11 cellular contexts compared by ENCODE assay signal in genomic region chr1:212561501-212561931, GRCh38. TPM values are rescaled to one million over a fixed set of nuclear protein-coding genes. Genes with fewer than 3 reads are reported as not detected.
DNase-seq lines count a peak whose midpoint lies in the region; ATAC-seq and TF ChIP-seq lines count a peak whose summit lies in the region.
"Had no signal": no experiment of that assay in that cellular context is flagged by ENCODE, and none has a peak within 500 bp of the region (broad histone marks: within the 10 kb centered on the region; RNA-seq: fewer than 3 reads in every experiment).

No MANE protein-coding gene starts in this region.

- H3K36me3 ChIP-seq in GM23248 (ENCODE audit: low read depth), result no peaks in the 10 kb centered on the region
- H3K36me3 ChIP-seq in smooth muscle cell (ENCODE audit: low read depth), result no peaks in the 10 kb centered on the region
- H3K36me3 ChIP-seq in lower lobe of right lung, result no peaks in the 10 kb centered on the region

- intact Hi-C loops in posterior vena cava (cut with DNase I) (no loop called here), lower lobe of right lung (cut with DNase I) (no loop called here)

- peak overlapping the region; percentile 50 for H3K27ac ChIP-seq in GM23248
- H3K27ac ChIP-seq in smooth muscle cell (ENCODE audit: low read depth), result peak overlapping the region; percentile 89
- no peak overlapping the region for H3K27ac ChIP-seq in lower lobe of right lung
- H3K27ac ChIP-seq: parathyroid adenoma had no signal

- H3K9me2 ChIP-seq in GM23248 (ENCODE audit: insufficient read depth), result no peaks in the 10 kb centered on the region

- H3K9ac ChIP-seq in GM23248, result no peak overlapping the region
- H3K9ac ChIP-seq in smooth muscle cell (ENCODE audit: low read depth), result peak overlapping the region; percentile 68
- H3K9ac ChIP-seq: parathyroid adenoma had no signal

- 0 to 1% methylated on average over 5 of the region's 5 CpGs for WGBS in GM23248 (ENCODE audit: low coverage in 1 of 2, low lambda C conversion rate in 2 of 2, missing lambda C conversion rate in 2 of 2), 2 experiments
- 13% methylated on average over 5 of the region's 5 CpGs for WGBS in smooth muscle cell (ENCODE audit: low lambda C conversion rate)

- TF ChIP-seq CTCF in fibroblast of the aortic adventitia (IDR thresholded peaks at IDR 0.05; ENCODE audit: insufficient read depth, low read length), result no peak
- no peak for TF ChIP-seq CTCF in smooth muscle cell (IDR thresholded peaks at IDR 0.05; ENCODE audit: borderline replicate concordance, insufficient read depth, poor library complexity, severe bottlenecking)
- no peak for TF ChIP-seq CTCF in lower lobe of right lung (IDR thresholded peaks at IDR 0.05)

- H3K4me1 ChIP-seq in GM23248 (ENCODE audit: insufficient read depth), result peaks cover 14% of the 10 kb centered on the region
- no peaks in the 10 kb centered on the region for H3K4me1 ChIP-seq in smooth muscle cell (ENCODE audit: low read depth)
- peaks cover 11% of the 10 kb centered on the region for H3K4me1 ChIP-seq in lower lobe of right lung
- H3K4me1 ChIP-seq: parathyroid adenoma had no signal

- no peaks in the 10 kb centered on the region for H4K20me1 ChIP-seq in GM23248 (ENCODE audit: insufficient read depth)
- H4K20me1 ChIP-seq in smooth muscle cell (ENCODE audit: low read depth), result no peaks in the 10 kb centered on the region

- peaks cover 22% of the 10 kb centered on the region for H3F3A ChIP-seq in GM23248 (ENCODE audit: insufficient read depth)
- peaks cover 24% of the 10 kb centered on the region for H3F3A ChIP-seq in smooth muscle cell (ENCODE audit: low read depth)

- peak; percentile 89 for DNase-seq in GM23248
- DNase-seq in T1000 (lab: John Stamatoyannopoulos, UW), result peak; percentile 64
- DNase-seq in fibroblast of the aortic adventitia (ENCODE audit: low read depth), result peak; percentile 64
- DNase-seq in smooth muscle cell (lab: John Stamatoyannopoulos, UW; ENCODE audit: unreplicated experiment), result peak; percentile 15
- DNase-seq in stimulated activated CD4-positive, alpha-beta T cell treated with anti-CD3 and anti-CD28 coated beads, Interleukin-4, amount 100 ng/mL, for 1 hour, result no peak
- DNase-seq in posterior vena cava (ENCODE audit: low spot score), result no peak
- no peak for DNase-seq in lower lobe of right lung
- DNase-seq: activated B cell treated with CpG ODN at 0.5 μM for 24 hours; activated naive CD8-positive, alpha-beta T cell treated with anti-CD3 and anti-CD28 coated beads, Interleukin-2, amount 10 ng/mL, durations not matched to agents 7 days and 5 days had no signal

- H3K9me3 ChIP-seq in GM23248 (ENCODE audit: low read depth) (no peaks in the 10 kb centered on the region), smooth muscle cell (replicated peaks; ENCODE audit: low read depth) (no peaks in the 10 kb centered on the region), lower lobe of right lung (no peaks in the 10 kb centered on the region)

- H2AFZ ChIP-seq in GM23248 (peak overlapping the region; percentile 68), smooth muscle cell (ENCODE audit: low read depth) (no peak overlapping the region)
- H2AFZ ChIP-seq: parathyroid adenoma had no signal

- no peaks in the 10 kb centered on the region for H3K79me2 ChIP-seq in GM23248 (ENCODE audit: insufficient read depth)
- H3K79me2 ChIP-seq in smooth muscle cell (ENCODE audit: low read depth), result no peaks in the 10 kb centered on the region
- H3K79me2 ChIP-seq: parathyroid adenoma had no signal

- ATAC-seq in HG03139 (IDR thresholded peaks at IDR 0.05; ENCODE audit: unreplicated experiment), result no peak
- no peak for ATAC-seq in lower lobe of right lung

- H3K4me2 ChIP-seq in GM23248 (ENCODE audit: unreplicated experiment) (peak overlapping the region; percentile 75), smooth muscle cell (peak overlapping the region; percentile 64)

- no peaks in the 10 kb centered on the region for H3K27me3 ChIP-seq in GM23248 (replicated peaks; ENCODE audit: insufficient read depth)
- H3K27me3 ChIP-seq in smooth muscle cell (ENCODE audit: low read depth), result no peaks in the 10 kb centered on the region
- no peaks in the 10 kb centered on the region for H3K27me3 ChIP-seq in lower lobe of right lung (ENCODE audit: low read depth)

- in situ Hi-C loops in GM23248 (cut with MboI), result no loop called here

- peak overlapping the region; percentile 57 for H3K4me3 ChIP-seq in GM23248
- H3K4me3 ChIP-seq in fibroblast of the aortic adventitia (ENCODE audit: low read depth, low read length), result peak overlapping the region; percentile 4
- no peak overlapping the region for H3K4me3 ChIP-seq in smooth muscle cell
- no peak overlapping the region for H3K4me3 ChIP-seq in lower lobe of right lung

RNA-seq across cellular contexts. Expression of gene ATF3, which starts 47.0 kb away (rescaled TPM):
- total RNA-seq in GM23248 (2014; rRNA removed; shearing (Covaris generic)), result 0.86 and 4.9 TPM in 2 replicates
- polyA plus RNA-seq in GM23248 (2016; fragmentation: Nextera tagmentation; extraction: Ambion mirVana), result 1.5 and 1.7 TPM in 2 replicates
- total RNA-seq in fibroblast of the aortic adventitia (ENCODE audit: low replicate concordance), result 4.2 and 5.2 TPM in 2 replicates
- 229 and 231 TPM in 2 replicates for total RNA-seq in smooth muscle cell
- 152 and 268 TPM in 2 replicates for polyA plus RNA-seq in smooth muscle cell
- 100 to 1,000 TPM in 1 of 2 donors, 10 to 100 TPM in 1; 43.4 to 193 TPM for total RNA-seq in posterior vena cava
- total RNA-seq in lower lobe of right lung, result 25.8 TPM

Comparison
In these comparisons a context has a peak if more than half of its experiments do, and no peak if none do; other contexts are left out.
1. DNase-seq: peak in GM23248 (single experiment), T1000 (single experiment), fibroblast of the aortic adventitia (single experiment) and smooth muscle cell (single experiment); none in stimulated activated CD4-positive, alpha-beta T cell treated with anti-CD3 and anti-CD28 coated beads, Interleukin-4, amount 100 ng/mL, for 1 hour (single experiment), posterior vena cava (single experiment) and lower lobe of right lung (single experiment).
2. H3K4me3 ChIP-seq: peak in GM23248 (single experiment) and fibroblast of the aortic adventitia (single experiment); none in smooth muscle cell (single experiment) and lower lobe of right lung (single experiment).